Comparison of ENCODE assay signal across 1 cellular context in genomic region chr10:22133640-22134624, GRCh38.
TF ChIP-seq lines count a peak whose summit lies in the region.

No MANE protein-coding gene starts in this region.

TF ChIP-seq in K562, 482 proteins besides CTCF, POLR2A, EP300 and RAD21 (continued from another document and continues in another):
- TF ChIP-seq PBX2 (CRISPR knock-in tag; IDR thresholded peaks at IDR 0.05; ENCODE audit: low read depth), result no peak
- TF ChIP-seq PBX2 (tag; conservative IDR thresholded peaks at IDR 0.05; ENCODE audit: low read depth), result peak; percentile 93
- TF ChIP-seq, protein P1, sequence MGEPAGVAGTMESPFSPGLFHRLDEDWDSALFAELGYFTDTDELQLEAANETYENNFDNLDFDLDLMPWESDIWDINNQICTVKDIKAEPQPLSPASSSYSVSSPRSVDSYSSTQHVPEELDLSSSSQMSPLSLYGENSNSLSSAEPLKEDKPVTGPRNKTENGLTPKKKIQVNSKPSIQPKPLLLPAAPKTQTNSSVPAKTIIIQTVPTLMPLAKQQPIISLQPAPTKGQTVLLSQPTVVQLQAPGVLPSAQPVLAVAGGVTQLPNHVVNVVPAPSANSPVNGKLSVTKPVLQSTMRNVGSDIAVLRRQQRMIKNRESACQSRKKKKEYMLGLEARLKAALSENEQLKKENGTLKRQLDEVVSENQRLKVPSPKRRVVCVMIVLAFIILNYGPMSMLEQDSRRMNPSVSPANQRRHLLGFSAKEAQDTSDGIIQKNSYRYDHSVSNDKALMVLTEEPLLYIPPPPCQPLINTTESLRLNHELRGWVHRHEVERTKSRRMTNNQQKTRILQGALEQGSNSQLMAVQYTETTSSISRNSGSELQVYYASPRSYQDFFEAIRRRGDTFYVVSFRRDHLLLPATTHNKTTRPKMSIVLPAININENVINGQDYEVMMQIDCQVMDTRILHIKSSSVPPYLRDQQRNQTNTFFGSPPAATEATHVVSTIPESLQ (CRISPR knock-in tag; IDR thresholded peaks at IDR 0.05), result no peak
- no peak for TF ChIP-seq POLR2G (IDR thresholded peaks at IDR 0.05; ENCODE audit: low read depth, low read length)
- TF ChIP-seq ZNF184 (CRISPR knock-in tag; IDR thresholded peaks at IDR 0.05), result no peak
- no peak for TF ChIP-seq ILK (tag; IDR thresholded peaks at IDR 0.05; ENCODE audit: borderline replicate concordance, low read depth)
- 0 out of 2 replicates have a peak, but pooled peaks have one; percentile 31 for TF ChIP-seq XRCC5 (IDR thresholded peaks at IDR 0.05; ENCODE audit: low read depth, low read length)
- TF ChIP-seq DACH1 (IDR thresholded peaks at IDR 0.05; ENCODE audit: partially characterized antibody), result peak; percentile 11
- TF ChIP-seq XRCC4 (IDR thresholded peaks at IDR 0.05; ENCODE audit: extremely low read depth, insufficient read depth, insufficient read length), result no peak
- peak; percentile 79 for TF ChIP-seq MAFG (tag; conservative IDR thresholded peaks at IDR 0.05)
- TF ChIP-seq MAX (CRISPR knock-in tag; IDR thresholded peaks at IDR 0.05), result peak; percentile 70
- peak; percentile 96 for TF ChIP-seq KLF16 (IDR thresholded peaks at IDR 0.05)
- TF ChIP-seq, protein P2, sequence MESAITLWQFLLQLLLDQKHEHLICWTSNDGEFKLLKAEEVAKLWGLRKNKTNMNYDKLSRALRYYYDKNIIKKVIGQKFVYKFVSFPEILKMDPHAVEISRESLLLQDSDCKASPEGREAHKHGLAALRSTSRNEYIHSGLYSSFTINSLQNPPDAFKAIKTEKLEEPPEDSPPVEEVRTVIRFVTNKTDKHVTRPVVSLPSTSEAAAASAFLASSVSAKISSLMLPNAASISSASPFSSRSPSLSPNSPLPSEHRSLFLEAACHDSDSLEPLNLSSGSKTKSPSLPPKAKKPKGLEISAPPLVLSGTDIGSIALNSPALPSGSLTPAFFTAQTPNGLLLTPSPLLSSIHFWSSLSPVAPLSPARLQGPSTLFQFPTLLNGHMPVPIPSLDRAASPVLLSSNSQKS (CRISPR knock-in tag; IDR thresholded peaks at IDR 0.05), result no peak
- no peak for TF ChIP-seq GABPB2 (CRISPR knock-in tag; conservative IDR thresholded peaks at IDR 0.05)
- no peak for TF ChIP-seq NFYB (IDR thresholded peaks at IDR 0.05; ENCODE audit: extremely low read depth, insufficient read length)
- TF ChIP-seq CCNT2 (IDR thresholded peaks at IDR 0.05; ENCODE audit: borderline replicate concordance, extremely low read depth, insufficient read length, low read depth, low read length), result peak; percentile 51
- no peak for TF ChIP-seq NR3C1 (CRISPR knock-in tag; IDR thresholded peaks at IDR 0.05)
- TF ChIP-seq JUN (IDR thresholded peaks at IDR 0.05; ENCODE audit: borderline replicate concordance, low read depth, low read length), result no peak
- TF ChIP-seq JUN (CRISPR knock-in tag; IDR thresholded peaks at IDR 0.05; ENCODE audit: borderline replicate concordance), result no peak
- TF ChIP-seq ZBTB1 (CRISPR knock-in tag; IDR thresholded peaks at IDR 0.05; ENCODE audit: borderline replicate concordance, low read depth), result no peak
- TF ChIP-seq ZNF780A (CRISPR knock-in tag; IDR thresholded peaks at IDR 0.05), result no peak
- peak; percentile 96 for TF ChIP-seq FOXA3 (CRISPR knock-in tag; conservative IDR thresholded peaks at IDR 0.05 in 1 of 2, IDR thresholded peaks at IDR 0.05 in 1 of 2)
- TF ChIP-seq NFRKB (IDR thresholded peaks at IDR 0.05; ENCODE audit: low read depth), result 0 out of 2 replicates have a peak, but pooled peaks have one; percentile 73
- 0 out of 2 replicates have a peak, but pooled peaks have one; percentile 25 for TF ChIP-seq OTX1 (CRISPR knock-in tag; IDR thresholded peaks at IDR 0.05)
- no peak for TF ChIP-seq ARID2 (IDR thresholded peaks at IDR 0.05)
- no peak for TF ChIP-seq PRPF4 (IDR thresholded peaks at IDR 0.05; ENCODE audit: insufficient read depth, low read depth, low read length, poor library complexity, severe bottlenecking)
- TF ChIP-seq SRSF7 (optimal IDR thresholded peaks at IDR 0.05; ENCODE audit: low read depth, low read length), result no peak
- TF ChIP-seq PCBP1 (IDR thresholded peaks at IDR 0.05; ENCODE audit: low read depth, low read length, poor library complexity, severe bottlenecking), result no peak
- no peak for TF ChIP-seq MCM3 (IDR thresholded peaks at IDR 0.05)
- no peak for TF ChIP-seq ZNF75A (CRISPR knock-in tag; IDR thresholded peaks at IDR 0.05)
- TF ChIP-seq ZNF41 (CRISPR knock-in tag; conservative IDR thresholded peaks at IDR 0.05), result no peak
- peak; percentile 96 for TF ChIP-seq MECOM (CRISPR knock-in tag; IDR thresholded peaks at IDR 0.05)
- no peak for TF ChIP-seq ATF4 (CRISPR knock-in tag; IDR thresholded peaks at IDR 0.05)
- TF ChIP-seq ZNF507 (tag; conservative IDR thresholded peaks at IDR 0.05), result no peak
- peak; percentile 83 for TF ChIP-seq TEAD4 (IDR thresholded peaks at IDR 0.05; ENCODE audit: low read length)
- TF ChIP-seq TEAD4 (CRISPR knock-in tag; IDR thresholded peaks at IDR 0.05; ENCODE audit: borderline replicate concordance), result no peak
- peak; percentile 75 for TF ChIP-seq HMBOX1 (IDR thresholded peaks at IDR 0.05)
- no peak; the same call in 1 of the 2 replicates for TF ChIP-seq POLR2AphosphoS5 (IDR thresholded peaks at IDR 0.05; ENCODE audit: control insufficient read depth, insufficient read depth, low read depth, low read length)
- no peak for TF ChIP-seq PTRF (tag; IDR thresholded peaks at IDR 0.05)
- TF ChIP-seq ETS2 (tag; IDR thresholded peaks at IDR 0.05; ENCODE audit: borderline replicate concordance, poor library complexity, severe bottlenecking), result no peak
- TF ChIP-seq ILF3 (IDR thresholded peaks at IDR 0.05; ENCODE audit: borderline replicate concordance), result no peak
- peak; percentile 77 for TF ChIP-seq ZNF740 (CRISPR knock-in tag; IDR thresholded peaks at IDR 0.05)
- no peak for TF ChIP-seq ZNF740 (tag; IDR thresholded peaks at IDR 0.05)
- TF ChIP-seq CEBPG (CRISPR knock-in tag; IDR thresholded peaks at IDR 0.05), result peak; percentile 8; the same call in 1 of the 2 replicates
- TF ChIP-seq CEBPG (tag; conservative IDR thresholded peaks at IDR 0.05 in 1 of 2, IDR thresholded peaks at IDR 0.05 in 1 of 2), result no peak; a peak in 1 of 4 replicates
- peak; percentile 90 for TF ChIP-seq EHMT2 (IDR thresholded peaks at IDR 0.05)
- TF ChIP-seq ZZZ3 (IDR thresholded peaks at IDR 0.05), result no peak
- peak; percentile 84 for TF ChIP-seq ZNF316 (IDR thresholded peaks at IDR 0.05)
- TF ChIP-seq ZNF134 (CRISPR knock-in tag; conservative IDR thresholded peaks at IDR 0.05), result no peak
- no peak for TF ChIP-seq GATA2 (CRISPR knock-in tag; IDR thresholded peaks at IDR 0.05)
- TF ChIP-seq NRF1 (conservative IDR thresholded peaks at IDR 0.05 in 1 of 2, IDR thresholded peaks at IDR 0.05 in 1 of 2), result peak in 1 of 2 experiments; percentile 48
- no peak for TF ChIP-seq ID3 (CRISPR knock-in tag; IDR thresholded peaks at IDR 0.05)
- TF ChIP-seq ID3 (tag; IDR thresholded peaks at IDR 0.05), result peak; percentile 93
- TF ChIP-seq MXI1 (IDR thresholded peaks at IDR 0.05; ENCODE audit: low read depth, low read length), result no peak
- TF ChIP-seq CREB3 (tag; conservative IDR thresholded peaks at IDR 0.05; ENCODE audit: low read depth), result peak; percentile 56; the same call in 1 of the 2 replicates
- peak; percentile 64 to 81; a peak in 3 of 4 replicates for TF ChIP-seq MNT (conservative IDR thresholded peaks at IDR 0.05)
- TF ChIP-seq NBN (IDR thresholded peaks at IDR 0.05; ENCODE audit: low read depth), result peak; percentile 97
- TF ChIP-seq ZNF384 (IDR thresholded peaks at IDR 0.05; ENCODE audit: low read depth, low read length), result peak; percentile 91
- TF ChIP-seq CC2D1A (IDR thresholded peaks at IDR 0.05), result peak; percentile 84
- TF ChIP-seq POLR3G (IDR thresholded peaks at IDR 0.05; ENCODE audit: extremely low read depth, insufficient read length, insufficient replicate concordance), result no peak
- TF ChIP-seq CBX3 (IDR thresholded peaks at IDR 0.05; ENCODE audit: borderline replicate concordance in 1 of 2, low read length in 2 of 2), result peak in 1 of 2 experiments; percentile 65; a peak in 2 of 3 replicates
- peak; percentile 70 for TF ChIP-seq MAFK (IDR thresholded peaks at IDR 0.05; ENCODE audit: low read length)
- peak; percentile 7 to 37; a peak in 2 of 4 replicates for TF ChIP-seq TEAD1 (CRISPR knock-in tag; IDR thresholded peaks at IDR 0.05)
- peak; percentile 93 for TF ChIP-seq SMARCA4 (IDR thresholded peaks at IDR 0.05)
- no peak for TF ChIP-seq E2F5 (CRISPR knock-in tag; IDR thresholded peaks at IDR 0.05)
- no peak for TF ChIP-seq U2AF2 (optimal IDR thresholded peaks at IDR 0.05; ENCODE audit: low read depth, low read length)
